In the genomic region with DNA sequence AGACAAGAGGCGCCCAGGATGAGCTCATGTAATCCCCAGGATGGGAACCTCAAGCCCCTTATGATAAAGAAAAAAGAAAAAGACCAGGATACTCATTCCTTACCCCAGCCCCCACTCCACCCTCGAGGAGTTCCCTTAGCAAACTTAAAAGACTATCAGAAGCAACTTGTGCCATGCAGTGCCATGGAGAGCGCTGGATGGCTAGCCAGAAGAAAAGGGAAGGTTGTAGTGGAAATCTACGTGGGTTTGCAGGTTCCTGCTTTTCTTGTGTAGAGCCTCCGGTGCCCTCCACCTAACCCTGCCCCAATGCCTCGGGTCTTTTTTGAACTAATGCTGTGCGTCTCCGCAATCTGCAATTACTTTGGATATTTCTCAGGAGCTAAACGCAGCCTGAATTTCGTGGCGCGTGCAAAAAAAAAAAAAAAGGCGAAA, we compare ENCODE assay signal across 10 cellular contexts. TPM values are rescaled to one million over a fixed set of nuclear protein-coding genes. Genes with fewer than 3 reads are reported as not detected.
DNase-seq lines count a peak whose midpoint lies in the region; ATAC-seq and TF ChIP-seq lines count a peak whose summit lies in the region.
"Had no signal": no experiment of that assay in that cellular context is flagged by ENCODE, and none has a peak within 500 bp of the region (broad histone marks: within the 10 kb centered on the region; RNA-seq: fewer than 3 reads in every experiment).

No MANE protein-coding gene starts in this region.

- H3K4me3 ChIP-seq in fibroblast of lung (replicated peaks in 1 of 4; ENCODE audit: control extremely low read depth in 1 of 4, insufficient read depth in 1 of 4, low read depth in 3 of 4, low read length in 4 of 4) (peak overlapping the region in 3 of 4 experiments; percentile 7 to 48 (median 32)), trophoblast cell (ENCODE audit: low read depth, low read length) (no peak overlapping the region), sigmoid colon (peak overlapping the region in 2 of 4 donors; percentile 17)

- no peaks in the 10 kb centered on the region for H3K36me3 ChIP-seq in fibroblast of lung (ENCODE audit: control insufficient read depth, insufficient read depth, low read length)
- no peaks in the 10 kb centered on the region for H3K36me3 ChIP-seq in trophoblast cell (ENCODE audit: control insufficient read depth in 1 of 2, insufficient read depth in 2 of 2, low read length in 2 of 2)
- H3K36me3 ChIP-seq in sigmoid colon: no peaks in the 10 kb centered on the region

- TF ChIP-seq EP300 in sigmoid colon (IDR thresholded peaks at IDR 0.05): no peak

- DNase-seq in ELF-1 (ENCODE audit: low read depth, low spot score): peak; percentile 46
- DNase-seq in NOMO-1 treated with DMSO at 0.1 percent for 48 hours (lab: John Stamatoyannopoulos, UW; ENCODE audit: unreplicated experiment): peak; percentile 10
- no peak for DNase-seq in fibroblast of lung (ENCODE audit: low read depth in 2 of 2)
- no peak for DNase-seq in trophoblast cell
- DNase-seq in sigmoid colon: no peak
- no peak for DNase-seq in GM10266 (ENCODE audit: extremely low spot score)
- DNase-seq: effector memory CD8-positive, alpha-beta T cell; NCI-H2171 had no signal

- no peaks in the 10 kb centered on the region for H3K9me3 ChIP-seq in fibroblast of lung (ENCODE audit: control insufficient read depth, insufficient read depth, low read depth, low read length)
- no peaks in the 10 kb centered on the region for H3K9me3 ChIP-seq in trophoblast cell (ENCODE audit: insufficient read depth, low read depth, low read length)
- no peaks in the 10 kb centered on the region for H3K9me3 ChIP-seq in sigmoid colon

- intact Hi-C loops in sigmoid colon (cut with DNase I): loop anchor here (5.0 kb wide), 1 partner anchor 1807 kb away; no protein-coding TSS in a partner anchor

- no peak overlapping the region for H2BK12ac ChIP-seq in trophoblast cell (ENCODE audit: low read length)

- TF ChIP-seq POLR2A in sigmoid colon (IDR thresholded peaks at IDR 0.05): no peak

- H2BK5ac ChIP-seq in trophoblast cell (ENCODE audit: low read depth, low read length, poor library complexity): no peak overlapping the region

- no peak overlapping the region for H2AFZ ChIP-seq in fibroblast of lung (ENCODE audit: low read length)
- H2AFZ ChIP-seq in trophoblast cell (ENCODE audit: insufficient read depth, low read length, poor library complexity): no peak overlapping the region

- H3K79me1 ChIP-seq in trophoblast cell (ENCODE audit: low read length): no peaks in the 10 kb centered on the region

- TF ChIP-seq CTCF in fibroblast of lung (conservative IDR thresholded peaks at IDR 0.05 in 1 of 2, IDR thresholded peaks at IDR 0.05 in 1 of 2; ENCODE audit: low read depth in 1 of 2, low read length in 2 of 2) (no peak), sigmoid colon (IDR thresholded peaks at IDR 0.05) (no peak), GM10266 (IDR thresholded peaks at IDR 0.05; ENCODE audit: control insufficient read depth, insufficient read depth, low read depth, missing control alignments) (no peak)

- H4K12ac ChIP-seq in trophoblast cell (ENCODE audit: low read depth, low read length): no peak overlapping the region

- no peak overlapping the region for H3K14ac ChIP-seq in trophoblast cell (ENCODE audit: low read length)

- H3K18ac ChIP-seq in trophoblast cell (ENCODE audit: low read length): no peak overlapping the region

- H3K9ac ChIP-seq in fibroblast of lung (ENCODE audit: insufficient read depth, low read length) (no peak overlapping the region), trophoblast cell (ENCODE audit: low read length) (no peak overlapping the region)

- H3K79me2 ChIP-seq in fibroblast of lung (ENCODE audit: control insufficient read depth, insufficient read depth, low read length) (no peaks in the 10 kb centered on the region), trophoblast cell (ENCODE audit: control insufficient read depth, insufficient read depth, low read length, poor library complexity) (no peaks in the 10 kb centered on the region)

- H4K20me1 ChIP-seq in fibroblast of lung (ENCODE audit: control insufficient read depth, extremely low read depth, insufficient read depth, low read length): no peaks in the 10 kb centered on the region

- H2BK120ac ChIP-seq in trophoblast cell (ENCODE audit: insufficient read depth, low read length, poor library complexity): no peak overlapping the region

- WGBS in trophoblast cell (ENCODE audit: extremely low coverage, insufficient coverage, insufficient read length): no CpG with 5 or more reads among the region's 13 CpGs
- WGBS in sigmoid colon, 2 donors: 1 to 2% methylated on average over 13 of the region's 13 CpGs

- H3K27me3 ChIP-seq in fibroblast of lung (ENCODE audit: control insufficient read depth, insufficient read depth, low read length) (peaks cover 14% of the 10 kb centered on the region), trophoblast cell (ENCODE audit: insufficient read depth, low read length) (peaks cover 10% of the 10 kb centered on the region), sigmoid colon (peaks cover 9 to 57% (median 35%) of the 10 kb centered on the region in 3 donors)

- no peak for ATAC-seq in GM21576 (IDR thresholded peaks at IDR 0.05; ENCODE audit: unreplicated experiment)
- ATAC-seq: effector memory CD8-positive, alpha-beta T cell had no signal

- no peak overlapping the region for H4K8ac ChIP-seq in trophoblast cell (ENCODE audit: low read depth, low read length)

- H3K4me1 ChIP-seq in fibroblast of lung (ENCODE audit: control insufficient read depth, extremely low read depth, insufficient read depth, low read length): no peaks in the 10 kb centered on the region
- peaks cover 0 to 8% of the 10 kb centered on the region in 2 experiments for H3K4me1 ChIP-seq in trophoblast cell (ENCODE audit: control insufficient read depth in 1 of 2, insufficient read depth in 2 of 2, low read length in 2 of 2)
- H3K4me1 ChIP-seq in sigmoid colon: peaks cover 0 to 11% (median 5%) of the 10 kb centered on the region in 4 donors

- H3K4ac ChIP-seq in trophoblast cell (ENCODE audit: low read depth, low read length): no peak overlapping the region

- no peak overlapping the region for H3K23ac ChIP-seq in trophoblast cell (ENCODE audit: low read length)

- H3K27ac ChIP-seq in fibroblast of lung (ENCODE audit: insufficient read depth, low read length): no peak overlapping the region
- H3K27ac ChIP-seq in trophoblast cell (ENCODE audit: low read depth, low read length): no peak overlapping the region
- no peak overlapping the region for H3K27ac ChIP-seq in sigmoid colon

- H3K4me2 ChIP-seq in fibroblast of lung (ENCODE audit: extremely low read depth, insufficient read depth, low read length): peak overlapping the region; percentile 56
- H3K4me2 ChIP-seq in trophoblast cell (ENCODE audit: low read length): peak overlapping the region; percentile 97

- no peak overlapping the region for H4K91ac ChIP-seq in trophoblast cell (ENCODE audit: low read depth, low read length)

- H2AK5ac ChIP-seq in trophoblast cell (ENCODE audit: low read length): no peak overlapping the region

RNA-seq across cellular contexts. Expression of a gene that starts 16.2 kb away (rescaled TPM):
- under 0.01 and 0.17 TPM in 2 replicates for total RNA-seq in fibroblast of lung
- 0.09 TPM in 1 of 2 replicates, not detected in the other for polyA plus RNA-seq in fibroblast of lung
- 0.16 TPM in 1 of 2 replicates, not detected in the other for polyA plus RNA-seq in fibroblast of lung (2012)
- polyA minus RNA-seq in fibroblast of lung (ENCODE audit: low replicate concordance): 0.31 TPM in 1 of 2 replicates, not detected in the other
- 15.6 and 17.9 TPM in 2 replicates for polyA plus RNA-seq in trophoblast cell (2013)
- 10 to 100 TPM; 16.3 to 39.6 (median 19.7) TPM for total RNA-seq in sigmoid colon
- 10 to 100 TPM in 1 of 3 donors, 1 to 10 TPM in 2; 3.6 to 14.5 (median 4.4) TPM for polyA plus RNA-seq in sigmoid colon
- total RNA-seq: activated T-helper 1 cell treated with anti-CD3 and anti-CD28 coated beads, Interleukin-12 subunit alpha, Interleukin-12 subunit beta, Interleukin-2, Interleukin-4 antibody, amounts not matched to agents 30 ng/mL and 10 ng/mL and 1 ng/mL, durations not matched to agents 14 hours and 24 hours and 36 hours had no signal

Comparison
In these comparisons a context has a peak if more than half of its experiments do, and no peak if none do; other contexts are left out.
1. DNase-seq: peak in ELF-1 (single experiment) and NOMO-1 treated with DMSO at 0.1 percent for 48 hours (single experiment); none in fibroblast of lung (0 of 2), trophoblast cell (0 of 2), sigmoid colon (single experiment) and GM10266 (single experiment).
2. RNA of a gene that starts 16.2 kb away (total RNA-seq): 16.3 to 39.6 TPM in sigmoid colon; under 0.01 to 0.17 TPM in fibroblast of lung; every median in the first group is over 10 times any median in the second.